In genomic region chr22:28989035-28989464, GRCh38 we compare ENCODE assay signal across 9 cellular contexts.
DNase-seq lines count a peak whose midpoint lies in the region; ATAC-seq and TF ChIP-seq lines count a peak whose summit lies in the region.
"Had no signal": no experiment of that assay in that cellular context is flagged by ENCODE, and none has a peak within 500 bp of the region (broad histone marks: within the 10 kb centered on the region; RNA-seq: fewer than 3 reads in every experiment).

No MANE protein-coding gene starts in this region.

- H3K27me3 ChIP-seq in left lung = no peaks in the 10 kb centered on the region
- no peaks in the 10 kb centered on the region for H3K27me3 ChIP-seq in upper lobe of right lung

- H3K4me3 Mint-ChIP-seq in activated CD4-positive, alpha-beta T cell treated with anti-CD3 and anti-CD28 coated beads, Interleukin-2, amount 10 ng/mL, durations not matched to agents 24 days and 14 days = no peak overlapping the region
- peak overlapping the region in 1 of 5 experiments; percentile 57 for H3K4me3 Mint-ChIP-seq in brain

- peaks cover 15% of the 10 kb centered on the region for H3K27me3 Mint-ChIP-seq in activated CD4-positive, alpha-beta T cell treated with anti-CD3 and anti-CD28 coated beads, Interleukin-2, amount 10 ng/mL, durations not matched to agents 24 days and 14 days
- H3K27me3 Mint-ChIP-seq in brain = no peaks in the 10 kb centered on the region

- H3K27ac Mint-ChIP-seq in activated CD4-positive, alpha-beta T cell treated with anti-CD3 and anti-CD28 coated beads, Interleukin-2, amount 10 ng/mL, durations not matched to agents 24 days and 14 days = no peak overlapping the region
- peak overlapping the region in 4 of 5 experiments; percentile 39 to 91 (median 88) for H3K27ac Mint-ChIP-seq in brain

- H3K36me3 ChIP-seq in left lung = no peaks in the 10 kb centered on the region
- no peaks in the 10 kb centered on the region for H3K36me3 ChIP-seq in upper lobe of right lung

- H3K4me3 ChIP-seq in left lung (no peak overlapping the region), upper lobe of right lung (no peak overlapping the region)

- TF ChIP-seq CTCF in brain (conservative IDR thresholded peaks at IDR 0.05) (no peak), left lung (IDR thresholded peaks at IDR 0.05) (no peak), upper lobe of right lung (IDR thresholded peaks at IDR 0.05) (no peak)

- H3K4me1 ChIP-seq in left lung (peaks cover 9 to 14% of the 10 kb centered on the region in 2 donors), upper lobe of right lung (peaks cover 30% of the 10 kb centered on the region)

- intact Hi-C loops in activated CD4-positive, alpha-beta T cell treated with anti-CD3 and anti-CD28 coated beads, Interleukin-2, amount 10 ng/mL, durations not matched to agents 24 days and 14 days (cut with micrococcal nuclease) = no loop called here
- intact Hi-C loops in left lung (cut with DNase I) = loop anchor here in 1 of 2 donors (10.0 kb wide), 1 partner anchor 64 kb away; no protein-coding TSS in a partner anchor
- intact Hi-C loops in upper lobe of right lung (cut with DNase I) = no loop called here

- H3K36me3 Mint-ChIP-seq in activated CD4-positive, alpha-beta T cell treated with anti-CD3 and anti-CD28 coated beads, Interleukin-2, amount 10 ng/mL, durations not matched to agents 24 days and 14 days (ENCODE audit: low read depth) = no peaks in the 10 kb centered on the region
- peaks cover 81% of the 10 kb centered on the region for H3K36me3 Mint-ChIP-seq in brain

- peak; percentile 25 to 48 for DNase-seq in activated CD4-positive, alpha-beta T cell treated with anti-CD3 and anti-CD28 coated beads, Interleukin-2, amount 50 U/mL, for 48 hours
- no peak for DNase-seq in activated CD4-positive, alpha-beta T cell treated with anti-CD3 and anti-CD28 coated beads, Interleukin-2, amount 10 ng/mL, durations not matched to agents 24 days and 14 days
- no peak for DNase-seq in left lung
- DNase-seq in stimulated activated CD8-positive, alpha-beta memory T cell treated with anti-CD3 and anti-CD28 coated beads, Interleukin-4, amount 100 ng/mL, for 48 hours = peak; percentile 54
- DNase-seq in NCI-H146 treated with DMSO at 0.1 percent for 48 hours (lab: John Stamatoyannopoulos, UW; ENCODE audit: unreplicated experiment) = no peak
- no peak for DNase-seq in upper lobe of right lung
- DNase-seq in mucosa of gallbladder (ENCODE audit: low spot score) = no peak
- DNase-seq: Right ventricle myocardium superior had no signal

- H3K27ac ChIP-seq in left lung = peak overlapping the region; percentile 13 to 39
- no peak overlapping the region for H3K27ac ChIP-seq in upper lobe of right lung

- ATAC-seq in left lung (peak; percentile 23), upper lobe of right lung (no peak)

- H3K9me3 ChIP-seq in left lung (no peaks in the 10 kb centered on the region), upper lobe of right lung (no peaks in the 10 kb centered on the region)

- peaks cover 2% of the 10 kb centered on the region for H3K4me1 Mint-ChIP-seq in activated CD4-positive, alpha-beta T cell treated with anti-CD3 and anti-CD28 coated beads, Interleukin-2, amount 10 ng/mL, durations not matched to agents 24 days and 14 days
- peaks cover 25% of the 10 kb centered on the region for H3K4me1 Mint-ChIP-seq in brain

- peaks cover 16% of the 10 kb centered on the region for H3K9me3 Mint-ChIP-seq in activated CD4-positive, alpha-beta T cell treated with anti-CD3 and anti-CD28 coated beads, Interleukin-2, amount 10 ng/mL, durations not matched to agents 24 days and 14 days
- peaks cover 0 to 12% (median 5%) of the 10 kb centered on the region in 5 experiments for H3K9me3 Mint-ChIP-seq in brain

Comparison
In these comparisons a context has a peak if more than half of its experiments do, and no peak if none do; other contexts are left out.
1. DNase-seq: peak in activated CD4-positive, alpha-beta T cell treated with anti-CD3 and anti-CD28 coated beads, Interleukin-2, amount 50 U/mL, for 48 hours (2 of 2) and stimulated activated CD8-positive, alpha-beta memory T cell treated with anti-CD3 and anti-CD28 coated beads, Interleukin-4, amount 100 ng/mL, for 48 hours (single experiment); none in activated CD4-positive, alpha-beta T cell treated with anti-CD3 and anti-CD28 coated beads, Interleukin-2, amount 10 ng/mL, durations not matched to agents 24 days and 14 days (single experiment), left lung (0 of 2), NCI-H146 treated with DMSO at 0.1 percent for 48 hours (single experiment), upper lobe of right lung (single experiment) and mucosa of gallbladder (single experiment).